17 cellular contexts compared by ENCODE assay signal in genomic region chr16:9821331-9821730, GRCh38.
DNase-seq lines count a peak whose midpoint lies in the region; ATAC-seq and TF ChIP-seq lines count a peak whose summit lies in the region.
"Had no signal": no experiment of that assay in that cellular context is flagged by ENCODE, and none has a peak within 500 bp of the region (broad histone marks: within the 10 kb centered on the region; RNA-seq: fewer than 3 reads in every experiment).

No MANE protein-coding gene starts in this region.

- H3K27ac ChIP-seq in endodermal cell (ENCODE audit: low read depth, low read length) (peak overlapping the region; percentile 88), neuronal stem cell (replicated peaks; ENCODE audit: low read length) (peak overlapping the region; percentile 65)
- H3K27ac ChIP-seq: 22Rv1 had no signal

- H3K4me3 ChIP-seq in endodermal cell (ENCODE audit: low read length) = no peak overlapping the region
- H3K4me3 ChIP-seq in neuronal stem cell (ENCODE audit: low read length in 2 of 2) = no peak overlapping the region
- H3K4me3 ChIP-seq: HAP-1 had no signal

- H3K9ac ChIP-seq in endodermal cell (ENCODE audit: extremely low read depth, low read length, poor library complexity, severe bottlenecking) = no peak overlapping the region
- no peak overlapping the region for H3K9ac ChIP-seq in neuronal stem cell (ENCODE audit: low read depth, low read length, poor library complexity)

- H3K4me2 ChIP-seq in neuronal stem cell (ENCODE audit: insufficient read depth, low read length, poor library complexity, severe bottlenecking) = no peak overlapping the region

- no peaks in the 10 kb centered on the region for H3K27me3 ChIP-seq in endodermal cell (ENCODE audit: control insufficient read depth, insufficient read depth, low read length, poor library complexity, severe bottlenecking)
- peaks cover 0 to 3% (median 0%) of the 10 kb centered on the region in 3 experiments for H3K27me3 ChIP-seq in neuronal stem cell (ENCODE audit: control insufficient read depth in 3 of 3, insufficient read depth in 3 of 3, low read depth in 1 of 3, low read length in 3 of 3)
- H3K27me3 ChIP-seq: BE2C had no signal

- WGBS in endodermal cell (ENCODE audit: insufficient coverage in 1 of 2, insufficient read length in 1 of 2), 2 experiments = 0 to 54% methylated on average over 1 to 3 of the region's 3 CpGs
- WGBS in neuronal stem cell (ENCODE audit: extremely low coverage in 2 of 2, insufficient read length in 2 of 2, insufficient replicate concordance in 1 of 2), 2 donors = no CpG with 5 or more reads among the region's 3 CpGs

- H3K14ac ChIP-seq in neuronal stem cell (ENCODE audit: low read length) = no peak overlapping the region

- no peaks in the 10 kb centered on the region for H3K79me1 ChIP-seq in neuronal stem cell (ENCODE audit: low read depth, low read length)

- no peak overlapping the region for H2AK5ac ChIP-seq in neuronal stem cell (ENCODE audit: low read depth, low read length)

- H3K27ac Mint-ChIP-seq in activated naive CD8-positive, alpha-beta T cell treated with anti-CD3 and anti-CD28 coated beads for 36 hours = peak overlapping the region; percentile 7
- no peak overlapping the region for H3K27ac Mint-ChIP-seq in activated naive CD8-positive, alpha-beta T cell treated with anti-CD3 and anti-CD28 coated beads, Interleukin-2, amount 50 U/mL, for 24 hours
- no peak overlapping the region for H3K27ac Mint-ChIP-seq in endodermal cell
- H3K27ac Mint-ChIP-seq in activated CD4-positive, alpha-beta T cell treated with anti-CD3 and anti-CD28 coated beads, Interleukin-2, amount 10 ng/mL, durations not matched to agents 24 days and 14 days = no peak overlapping the region
- H3K27ac Mint-ChIP-seq: CD4-positive, alpha-beta T cell had no signal

- TF ChIP-seq CTCF in endodermal cell (conservative IDR thresholded peaks at IDR 0.05) = no peak

- intact Hi-C loops in activated CD4-positive, alpha-beta T cell treated with anti-CD3 and anti-CD28 coated beads, Interleukin-2, amount 10 ng/mL, durations not matched to agents 24 days and 14 days (cut with micrococcal nuclease) = no loop called here

- H3K9me3 Mint-ChIP-seq in activated naive CD8-positive, alpha-beta T cell treated with anti-CD3 and anti-CD28 coated beads for 36 hours = no peaks in the 10 kb centered on the region
- H3K9me3 Mint-ChIP-seq in activated naive CD8-positive, alpha-beta T cell treated with anti-CD3 and anti-CD28 coated beads, Interleukin-2, amount 50 U/mL, for 24 hours = no peaks in the 10 kb centered on the region
- no peaks in the 10 kb centered on the region for H3K9me3 Mint-ChIP-seq in endodermal cell
- no peaks in the 10 kb centered on the region for H3K9me3 Mint-ChIP-seq in activated CD4-positive, alpha-beta T cell treated with anti-CD3 and anti-CD28 coated beads, Interleukin-2, amount 10 ng/mL, durations not matched to agents 24 days and 14 days
- H3K9me3 Mint-ChIP-seq: CD4-positive, alpha-beta T cell had no signal

- no peak overlapping the region for H3K23ac ChIP-seq in neuronal stem cell (ENCODE audit: low read depth, low read length, poor library complexity)

- ATAC-seq in activated naive CD8-positive, alpha-beta T cell treated with anti-CD3 and anti-CD28 coated beads, Interleukin-2, amount 50 U/mL, for 24 hours = no peak
- no peak for ATAC-seq in HG03439 (IDR thresholded peaks at IDR 0.05; ENCODE audit: unreplicated experiment)

- no peak overlapping the region for H2BK12ac ChIP-seq in neuronal stem cell (ENCODE audit: low read length)

- no peak for DNase-seq in activated naive CD8-positive, alpha-beta T cell treated with anti-CD3 and anti-CD28 coated beads for 36 hours
- no peak for DNase-seq in activated naive CD8-positive, alpha-beta T cell treated with anti-CD3 and anti-CD28 coated beads, Interleukin-2, amount 50 U/mL, for 24 hours
- DNase-seq in endodermal cell (no peak), neuronal stem cell (ENCODE audit: low spot score) (no peak), DMS153 (lab: John Stamatoyannopoulos, UW) (no peak), cerebellum (ENCODE audit: low spot score) (no peak)
- DNase-seq in activated CD4-positive, alpha-beta T cell treated with anti-CD3 and anti-CD28 coated beads, Interleukin-2, amount 10 ng/mL, durations not matched to agents 24 days and 14 days = no peak
- DNase-seq: BE2C; Calu3; CD4-positive, alpha-beta T cell; NCI-H187 treated with DMSO at 0.1 percent for 48 hours; NCI-H69; NK-92 treated with Interleukin-12 subunit alpha and Interleukin-12 subunit beta, amount 100 ng/mL, for 24 hours; SHP77 had no signal

- H4K91ac ChIP-seq in neuronal stem cell (ENCODE audit: low read depth, low read length, poor library complexity) = no peak overlapping the region

- H3K4me1 ChIP-seq in endodermal cell (ENCODE audit: control insufficient read depth, insufficient read depth, low read length) (peaks cover 25% of the 10 kb centered on the region), neuronal stem cell (ENCODE audit: control insufficient read depth in 2 of 2, insufficient read depth in 1 of 2, low read depth in 1 of 2, low read length in 2 of 2) (peaks cover 3 to 12% of the 10 kb centered on the region in 2 donors)
- H3K4me1 ChIP-seq: BE2C, HAP-1 had no signal

- no peak overlapping the region for H4K8ac ChIP-seq in neuronal stem cell (ENCODE audit: low read depth, low read length)

- no peaks in the 10 kb centered on the region for H3K36me3 Mint-ChIP-seq in activated naive CD8-positive, alpha-beta T cell treated with anti-CD3 and anti-CD28 coated beads for 36 hours
- no peaks in the 10 kb centered on the region for H3K36me3 Mint-ChIP-seq in activated naive CD8-positive, alpha-beta T cell treated with anti-CD3 and anti-CD28 coated beads, Interleukin-2, amount 50 U/mL, for 24 hours (ENCODE audit: low read depth)
- H3K36me3 Mint-ChIP-seq in endodermal cell (ENCODE audit: low read depth) = no peaks in the 10 kb centered on the region
- no peaks in the 10 kb centered on the region for H3K36me3 Mint-ChIP-seq in activated CD4-positive, alpha-beta T cell treated with anti-CD3 and anti-CD28 coated beads, Interleukin-2, amount 10 ng/mL, durations not matched to agents 24 days and 14 days (ENCODE audit: low read depth)

- no peak overlapping the region for H3K18ac ChIP-seq in neuronal stem cell (ENCODE audit: low read length)

- no peak overlapping the region for H2BK5ac ChIP-seq in neuronal stem cell (ENCODE audit: low read length)

- H2AFZ ChIP-seq in neuronal stem cell (ENCODE audit: low read length) = no peak overlapping the region

- H3K9me3 ChIP-seq in endodermal cell (ENCODE audit: control insufficient read depth, low read length) (no peaks in the 10 kb centered on the region), neuronal stem cell (replicated peaks in 1 of 2; ENCODE audit: control insufficient read depth in 2 of 2, insufficient read depth in 1 of 2, low read depth in 1 of 2, low read length in 2 of 2) (no peaks in the 10 kb centered on the region)
- H3K9me3 ChIP-seq: BE2C, HAP-1 had no signal

- H3K36me3 ChIP-seq in endodermal cell (ENCODE audit: control insufficient read depth, insufficient read depth, low read length) = no peaks in the 10 kb centered on the region
- no peaks in the 10 kb centered on the region for H3K36me3 ChIP-seq in neuronal stem cell (replicated peaks in 1 of 2; ENCODE audit: control insufficient read depth in 2 of 2, insufficient read depth in 2 of 2, low read length in 2 of 2)
- H3K36me3 ChIP-seq: BE2C, HAP-1 had no signal

- peaks cover 11% of the 10 kb centered on the region for H3K27me3 Mint-ChIP-seq in activated naive CD8-positive, alpha-beta T cell treated with anti-CD3 and anti-CD28 coated beads for 36 hours
- no peaks in the 10 kb centered on the region for H3K27me3 Mint-ChIP-seq in activated naive CD8-positive, alpha-beta T cell treated with anti-CD3 and anti-CD28 coated beads, Interleukin-2, amount 50 U/mL, for 24 hours
- peaks cover 2% of the 10 kb centered on the region for H3K27me3 Mint-ChIP-seq in endodermal cell (ENCODE audit: insufficient read depth)
- no peaks in the 10 kb centered on the region for H3K27me3 Mint-ChIP-seq in activated CD4-positive, alpha-beta T cell treated with anti-CD3 and anti-CD28 coated beads, Interleukin-2, amount 10 ng/mL, durations not matched to agents 24 days and 14 days

- no peak overlapping the region for H3K4ac ChIP-seq in neuronal stem cell (ENCODE audit: low read length)

- no peaks in the 10 kb centered on the region for H3K4me1 Mint-ChIP-seq in activated naive CD8-positive, alpha-beta T cell treated with anti-CD3 and anti-CD28 coated beads for 36 hours
- no peaks in the 10 kb centered on the region for H3K4me1 Mint-ChIP-seq in activated naive CD8-positive, alpha-beta T cell treated with anti-CD3 and anti-CD28 coated beads, Interleukin-2, amount 50 U/mL, for 24 hours
- peaks cover 67% of the 10 kb centered on the region for H3K4me1 Mint-ChIP-seq in endodermal cell
- H3K4me1 Mint-ChIP-seq in activated CD4-positive, alpha-beta T cell treated with anti-CD3 and anti-CD28 coated beads, Interleukin-2, amount 10 ng/mL, durations not matched to agents 24 days and 14 days = no peaks in the 10 kb centered on the region

- no peak overlapping the region for H3K4me3 Mint-ChIP-seq in activated naive CD8-positive, alpha-beta T cell treated with anti-CD3 and anti-CD28 coated beads for 36 hours
- no peak overlapping the region for H3K4me3 Mint-ChIP-seq in activated naive CD8-positive, alpha-beta T cell treated with anti-CD3 and anti-CD28 coated beads, Interleukin-2, amount 50 U/mL, for 24 hours
- no peak overlapping the region for H3K4me3 Mint-ChIP-seq in endodermal cell
- no peak overlapping the region for H3K4me3 Mint-ChIP-seq in activated CD4-positive, alpha-beta T cell treated with anti-CD3 and anti-CD28 coated beads, Interleukin-2, amount 10 ng/mL, durations not matched to agents 24 days and 14 days
- H3K4me3 Mint-ChIP-seq: CD4-positive, alpha-beta T cell had no signal

- no peak overlapping the region for H2BK120ac ChIP-seq in neuronal stem cell (ENCODE audit: low read depth, low read length)

- no peak overlapping the region for H2BK15ac ChIP-seq in neuronal stem cell (ENCODE audit: low read length)
